ENCODE assay signal across 8 cellular contexts in the genomic region with DNA sequence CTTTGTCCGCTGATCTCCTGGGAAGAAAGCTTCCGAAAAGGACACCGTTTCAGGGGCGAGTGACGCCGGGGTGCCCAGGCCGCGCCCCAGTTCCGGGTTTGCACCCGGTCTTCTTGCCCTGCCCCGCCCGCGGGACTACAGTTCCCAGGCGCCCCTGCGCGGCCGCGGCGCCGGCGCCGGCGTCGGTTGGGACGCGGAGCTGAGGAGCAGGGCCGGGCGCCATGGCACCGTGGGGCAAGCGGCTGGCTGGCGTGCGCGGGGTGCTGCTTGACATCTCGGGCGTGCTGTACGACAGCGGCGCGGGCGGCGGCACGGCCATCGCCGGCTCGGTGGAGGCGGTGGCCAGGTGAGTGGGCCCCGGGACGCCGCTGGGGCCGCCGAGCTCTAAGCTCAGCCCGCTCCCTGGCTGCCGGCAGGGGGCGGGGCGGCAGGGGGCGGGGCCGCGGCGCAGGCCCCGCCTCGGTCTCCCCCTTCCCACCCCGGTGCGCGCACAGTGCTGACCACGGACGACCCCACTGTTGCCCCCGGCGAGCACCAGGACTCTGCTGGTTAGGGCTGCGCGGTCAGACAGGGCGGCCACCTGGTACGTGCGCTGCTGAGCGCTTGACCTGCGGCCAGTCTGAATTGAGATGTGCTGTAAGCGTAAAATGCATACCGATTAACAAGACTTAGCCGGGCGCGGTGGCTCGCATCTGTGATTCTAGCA. TPM values are rescaled to one million over a fixed set of nuclear protein-coding genes. Genes with fewer than 3 reads are reported as not detected.
DNase-seq lines count a peak whose midpoint lies in the region; ATAC-seq and TF ChIP-seq lines count a peak whose summit lies in the region.

A gene with protein sequence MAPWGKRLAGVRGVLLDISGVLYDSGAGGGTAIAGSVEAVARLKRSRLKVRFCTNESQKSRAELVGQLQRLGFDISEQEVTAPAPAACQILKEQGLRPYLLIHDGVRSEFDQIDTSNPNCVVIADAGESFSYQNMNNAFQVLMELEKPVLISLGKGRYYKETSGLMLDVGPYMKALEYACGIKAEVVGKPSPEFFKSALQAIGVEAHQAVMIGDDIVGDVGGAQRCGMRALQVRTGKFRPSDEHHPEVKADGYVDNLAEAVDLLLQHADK (plus strand): TSS at position 182 of the 706 bp plus-strand sequence. CDS start 40 bp downstream, at position 222.

- H3K27ac ChIP-seq in SJCRH30 (peak within 1 kb of the TSS; percentile 35; the same call in 1 of the 2 replicates), gastroesophageal sphincter (peak within 1 kb of the TSS; percentile 39 to 93 (median 90)), substantia nigra (ENCODE audit: low read depth, low read length, poor library complexity, severe bottlenecking) (peak within 1 kb of the TSS; percentile 84)

- TF ChIP-seq POLR2A in gastroesophageal sphincter (IDR thresholded peaks at IDR 0.05), result peak; percentile 37 to 48

- peak within 1 kb of the TSS; percentile 73 for H3K4me3 ChIP-seq in Jurkat, Clone E6-1 (ENCODE audit: low read length)
- peak within 1 kb of the TSS; percentile 90 for H3K4me3 ChIP-seq in SJCRH30
- H3K4me3 ChIP-seq in gastroesophageal sphincter, result peak within 1 kb of the TSS; percentile 55 to 95

- H3K9me3 ChIP-seq in SJCRH30 (replicated peaks), result no peaks in the 10 kb centered on the region
- H3K9me3 ChIP-seq in gastroesophageal sphincter, result no peaks in the 10 kb centered on the region

- no peaks in the 10 kb centered on the region for H3K27me3 ChIP-seq in SJCRH30
- H3K27me3 ChIP-seq in gastroesophageal sphincter, result peaks cover 5% of the 10 kb centered on the region

- peak; percentile 95 for ATAC-seq in GM21717 (IDR thresholded peaks at IDR 0.05; ENCODE audit: unreplicated experiment)
- ATAC-seq in gastroesophageal sphincter, result peak; percentile 97

- peak; percentile 84 for DNase-seq in ELF-1 (ENCODE audit: low read depth, low spot score)
- DNase-seq in Jurkat, Clone E6-1 (ENCODE audit: low read depth, low spot score), result peak; percentile 71
- peak; percentile 80 to 85 for DNase-seq in SJCRH30
- peak; percentile 89 for DNase-seq in activated naive CD4-positive, alpha-beta T cell treated with Interleukin-2 at 50 U/mL for 16 hours
- peak in 54 of 56 donors; percentile 34 to 91 (median 80) for DNase-seq in nucleus accumbens (lab: John Stamatoyannopoulos, UW)
- peak; percentile 10 to 92 (median 79) for DNase-seq in substantia nigra (lab: John Stamatoyannopoulos, UW)

- TF ChIP-seq CTCF in gastroesophageal sphincter (IDR thresholded peaks at IDR 0.05), result peak in 3 of 4 experiments; percentile 49 to 82 (median 53)

- no peaks in the 10 kb centered on the region for H3K4me1 ChIP-seq in SJCRH30
- H3K4me1 ChIP-seq in gastroesophageal sphincter, result peaks cover 0 to 8% (median 0%) of the 10 kb centered on the region in 3 donors

- TF ChIP-seq EP300 in gastroesophageal sphincter (IDR thresholded peaks at IDR 0.05), result no peak

- H3K36me3 ChIP-seq in SJCRH30, result no peaks in the 10 kb centered on the region
- H3K36me3 ChIP-seq in gastroesophageal sphincter, result no peaks in the 10 kb centered on the region

- 0 to 18% methylated on average over 1 to 5 of the region's 81 CpGs for WGBS in gastroesophageal sphincter (ENCODE audit: low coverage in 1 of 2), 2 donors

RNA-seq across cellular contexts. Expression of the gene that starts here (rescaled TPM):
- polyA plus RNA-seq in Jurkat, Clone E6-1 (2012; ENCODE audit: insufficient read depth, insufficient read length), result 29.3 TPM
- 2.6 and 2.9 TPM in 2 replicates for total RNA-seq in SJCRH30 (2014; rRNA removed; shearing (Covaris generic))
- total RNA-seq in gastroesophageal sphincter, result 10 to 100 TPM; 12.3 to 25.0 (median 16.2) TPM

Comparison
In these comparisons a context has a peak if more than half of its experiments do, and no peak if none do; other contexts are left out.
1. Peak in every context shown above with its lines: DNase-seq, ATAC-seq, H3K4me3 ChIP-seq and H3K27ac ChIP-seq.
2. H3K27ac ChIP-seq: peak in every context shown above with its lines; median percentile 90 in gastroesophageal sphincter; 84 in substantia nigra; 35 in SJCRH30.